In genomic region chr5:66324357-66324756, GRCh38 we compare ENCODE assay signal across 17 cellular contexts.
DNase-seq lines count a peak whose midpoint lies in the region; ATAC-seq, FAIRE-seq and TF ChIP-seq lines count a peak whose summit lies in the region.
"Had no signal": no experiment of that assay in that cellular context is flagged by ENCODE, and none has a peak within 500 bp of the region (broad histone marks: within the 10 kb centered on the region; RNA-seq: fewer than 3 reads in every experiment).

No MANE protein-coding gene starts in this region.

- H3K36me3 ChIP-seq in bronchial epithelial cell (ENCODE audit: control insufficient read depth, insufficient read depth, low read length) (no peaks in the 10 kb centered on the region), esophagus squamous epithelium (no peaks in the 10 kb centered on the region)
- H3K36me3 ChIP-seq: lower lobe of right lung had no signal

- TF ChIP-seq CTCF in bronchial epithelial cell (IDR thresholded peaks at IDR 0.05; ENCODE audit: insufficient read depth, low read length, severe bottlenecking): no peak
- TF ChIP-seq CTCF in WTC11 (IDR thresholded peaks at IDR 0.05): no peak
- no peak for TF ChIP-seq CTCF in esophagus squamous epithelium (IDR thresholded peaks at IDR 0.05)

- H3K27ac ChIP-seq in esophagus squamous epithelium: no peak overlapping the region
- H3K27ac ChIP-seq: lower lobe of right lung, PC-9 had no signal

- CTCF ChIA-PET in WTC11 (lab: Charles Lee): interaction anchor here (1.6 to 3.7 kb wide), 2 partner anchors 18 to 885 kb away, joined by 3 to 18 read pairs; no protein-coding TSS in a partner anchor

- H3K9me3 Mint-ChIP-seq in WTC11: peaks cover 12% of the 10 kb centered on the region
- H3K9me3 Mint-ChIP-seq: activated CD4-positive, alpha-beta memory T cell treated with anti-CD3 and anti-CD28 coated beads for 36 hours; activated T-cell treated with anti-CD3 and anti-CD28 coated beads, Interleukin-2, amount 50 U/mL, for 4 hours; natural killer cell had no signal

- H3K36me3 Mint-ChIP-seq in WTC11: no peaks in the 10 kb centered on the region
- H3K36me3 Mint-ChIP-seq: activated CD4-positive, alpha-beta memory T cell treated with anti-CD3 and anti-CD28 coated beads for 36 hours; activated naive CD8-positive, alpha-beta T cell treated with anti-CD3 and anti-CD28 coated beads, Interleukin-2, amount 10 ng/mL, durations not matched to agents 7 days and 5 days; natural killer cell had no signal

- peak; percentile 37 for DNase-seq in DMS 273 treated with DMSO at 0.1 percent for 48 hours (lab: John Stamatoyannopoulos, UW)
- peak; percentile 41 for DNase-seq in NCI-H1694 (lab: John Stamatoyannopoulos, UW)
- no peak for DNase-seq in bronchial epithelial cell (ENCODE audit: low read depth)
- peak; percentile 55 for DNase-seq in mucosa of gallbladder (ENCODE audit: low spot score)
- no peak for DNase-seq in T1000 (lab: John Stamatoyannopoulos, UW)
- DNase-seq in WTC11 (ENCODE audit: low spot score): no peak
- DNase-seq in esophagus squamous epithelium (lab: John Stamatoyannopoulos, UW): no peak
- DNase-seq: activated CD4-positive, alpha-beta memory T cell treated with anti-CD3 and anti-CD28 coated beads for 36 hours; activated naive CD8-positive, alpha-beta T cell treated with anti-CD3 and anti-CD28 coated beads, Interleukin-2, amount 10 ng/mL, durations not matched to agents 7 days and 5 days; activated T-cell treated with anti-CD3 and anti-CD28 coated beads, Interleukin-2, amount 50 U/mL, for 4 hours; effector memory CD4-positive, alpha-beta T cell; lower lobe of right lung; natural killer cell; NCI-H226; PC-9 had no signal

- H3K4me1 Mint-ChIP-seq in WTC11: no peaks in the 10 kb centered on the region
- H3K4me1 Mint-ChIP-seq: activated naive CD8-positive, alpha-beta T cell treated with anti-CD3 and anti-CD28 coated beads, Interleukin-2, amount 10 ng/mL, durations not matched to agents 7 days and 5 days; natural killer cell had no signal

- intact Hi-C loops in esophagus squamous epithelium (cut with DNase I): no loop called here

- no peak for TF ChIP-seq POLR2A in esophagus squamous epithelium (IDR thresholded peaks at IDR 0.05)

- no peaks in the 10 kb centered on the region for H3K27me3 Mint-ChIP-seq in WTC11 (ENCODE audit: low read depth)

- H3K27me3 ChIP-seq in bronchial epithelial cell (ENCODE audit: control insufficient read depth, insufficient read depth, low read length): no peaks in the 10 kb centered on the region
- peaks cover 0 to 5% (median 0%) of the 10 kb centered on the region in 4 donors for H3K27me3 ChIP-seq in esophagus squamous epithelium

- no peaks in the 10 kb centered on the region for H3K9me3 ChIP-seq in esophagus squamous epithelium
- H3K9me3 ChIP-seq: lower lobe of right lung had no signal

- FAIRE-seq in bronchial epithelial cell (lab: Jason Lieb, UNC): peak; percentile 28
- FAIRE-seq: D721Med had no signal

- POLR2A ChIA-PET in WTC11 (lab: Charles Lee): interaction anchor here (0.6 kb wide), 1 partner anchor 445 kb away, joined by 3 read pairs; no protein-coding TSS in a partner anchor

- H3K4me1 ChIP-seq in esophagus squamous epithelium: no peaks in the 10 kb centered on the region
- H3K4me1 ChIP-seq: lower lobe of right lung had no signal

- no peak overlapping the region for H3K27ac Mint-ChIP-seq in WTC11
- H3K27ac Mint-ChIP-seq: activated CD4-positive, alpha-beta memory T cell treated with anti-CD3 and anti-CD28 coated beads for 36 hours; activated naive CD8-positive, alpha-beta T cell treated with anti-CD3 and anti-CD28 coated beads, Interleukin-2, amount 10 ng/mL, durations not matched to agents 7 days and 5 days; natural killer cell had no signal

- H3K4me3 ChIP-seq in bronchial epithelial cell (ENCODE audit: low read depth, low read length) (no peak overlapping the region), esophagus squamous epithelium (no peak overlapping the region)
- H3K4me3 ChIP-seq: lower lobe of right lung, PC-9 had no signal

- WGBS in esophagus squamous epithelium, 2 donors: 5 to 12% methylated on average over 1 of the region's 1 CpG

- no peak for ATAC-seq in WTC11
- ATAC-seq in HG03108 (IDR thresholded peaks at IDR 0.05; ENCODE audit: unreplicated experiment): no peak
- ATAC-seq: activated T-cell treated with anti-CD3 and anti-CD28 coated beads, Interleukin-2, amount 50 U/mL, for 4 hours; natural killer cell had no signal

- H3K4me3 Mint-ChIP-seq in WTC11: no peak overlapping the region
- H3K4me3 Mint-ChIP-seq: activated CD4-positive, alpha-beta memory T cell treated with anti-CD3 and anti-CD28 coated beads for 36 hours; activated naive CD8-positive, alpha-beta T cell treated with anti-CD3 and anti-CD28 coated beads, Interleukin-2, amount 10 ng/mL, durations not matched to agents 7 days and 5 days; activated T-cell treated with anti-CD3 and anti-CD28 coated beads, Interleukin-2, amount 50 U/mL, for 4 hours; natural killer cell had no signal

TF ChIP-seq in WTC11, 78 proteins besides CTCF, POLR2A, EP300 and RAD21:
- TF ChIP-seq FOXJ3 (CRISPR knock-in tag; IDR thresholded peaks at IDR 0.05; ENCODE audit: borderline replicate concordance) (no peak), ZNF532 (CRISPR knock-in tag; IDR thresholded peaks at IDR 0.05; ENCODE audit: borderline replicate concordance) (no peak), ZNF263 (CRISPR knock-in tag; IDR thresholded peaks at IDR 0.05; ENCODE audit: low read depth) (no peak), NR3C1 (CRISPR knock-in tag; conservative IDR thresholded peaks at IDR 0.05; ENCODE audit: low read depth) (no peak), ZNF138 (CRISPR knock-in tag; conservative IDR thresholded peaks at IDR 0.05) (no peak), SMAD4 (CRISPR knock-in tag; IDR thresholded peaks at IDR 0.05) (no peak), ZNF512 (CRISPR knock-in tag; IDR thresholded peaks at IDR 0.05; ENCODE audit: borderline replicate concordance) (no peak), CBFB (CRISPR knock-in tag; IDR thresholded peaks at IDR 0.05; ENCODE audit: low read depth) (no peak), FOXP1 (CRISPR knock-in tag; IDR thresholded peaks at IDR 0.05; ENCODE audit: borderline replicate concordance) (no peak), ATF1 (CRISPR knock-in tag; IDR thresholded peaks at IDR 0.05) (no peak), CREB1 (CRISPR knock-in tag; IDR thresholded peaks at IDR 0.05) (no peak)
TF ChIP-seq in WTC11: peak in this region for 0.

Comparison
In these comparisons a context has a peak if more than half of its experiments do, and no peak if none do; other contexts are left out.
1. DNase-seq: peak in DMS 273 treated with DMSO at 0.1 percent for 48 hours (single experiment), NCI-H1694 (single experiment) and mucosa of gallbladder (single experiment); none in bronchial epithelial cell (single experiment), T1000 (single experiment), WTC11 (single experiment) and esophagus squamous epithelium (single experiment).